19 cellular contexts compared by ENCODE assay signal in genomic region chr12:42638697-42639096, GRCh38. TPM values are rescaled to one million over a fixed set of nuclear protein-coding genes. Genes with fewer than 3 reads are reported as not detected.
DNase-seq lines count a peak whose midpoint lies in the region; TF ChIP-seq lines count a peak whose summit lies in the region.
"Had no signal": no experiment of that assay in that cellular context is flagged by ENCODE, and none has a peak within 500 bp of the region (broad histone marks: within the 10 kb centered on the region; RNA-seq: fewer than 3 reads in every experiment).

No MANE protein-coding gene starts in this region.

- H2BK5ac ChIP-seq in mesendoderm (ENCODE audit: low read length) = no peak overlapping the region

- no CpG with 5 or more reads among the region's 4 CpGs for WGBS in mesendoderm (ENCODE audit: extremely low coverage, insufficient coverage, low lambda C conversion rate)
- 93 to 99% (median 93%) methylated on average over 3 to 4 of the region's 4 CpGs for WGBS in ovary, 3 donors

- H3K27me3 ChIP-seq in breast epithelium (no peaks in the 10 kb centered on the region), mesendoderm (ENCODE audit: insufficient read depth, low read length, poor library complexity) (no peaks in the 10 kb centered on the region), ovary (no peaks in the 10 kb centered on the region), H7 (ENCODE audit: control insufficient read depth, insufficient read depth, low read length) (no peaks in the 10 kb centered on the region)
- H3K27me3 ChIP-seq: BLaER1 had no signal

- H3K4me1 ChIP-seq in breast epithelium = no peaks in the 10 kb centered on the region
- no peaks in the 10 kb centered on the region for H3K4me1 ChIP-seq in mesendoderm (ENCODE audit: control insufficient read depth, low read depth, low read length)
- no peaks in the 10 kb centered on the region for H3K4me1 ChIP-seq in OCI-LY7 (ENCODE audit: insufficient read depth, low read length, poor library complexity, severe bottlenecking)
- H3K4me1 ChIP-seq in ovary (ENCODE audit: insufficient read depth) = peaks cover 2% of the 10 kb centered on the region
- H3K4me1 ChIP-seq: A549 had no signal

- POLR2A ChIA-PET in MCF 10A (lab: Yijun Ruan, JAX) (interaction anchor here (1.1 kb wide), 1 partner anchor 22 kb away, joined by 4 read pairs; no protein-coding TSS in a partner anchor), OCI-LY7 (lab: Charles Lee) (interaction anchor here (0.7 kb wide), 1 partner anchor 221 kb away, joined by 6 read pairs; no protein-coding TSS in a partner anchor)

- no peak for TF ChIP-seq POLR2A in breast epithelium (IDR thresholded peaks at IDR 0.05)
- TF ChIP-seq POLR2A in ovary (IDR thresholded peaks at IDR 0.05) = no peak

- H4K8ac ChIP-seq in mesendoderm (ENCODE audit: low read depth, low read length) = no peak overlapping the region

- no peak overlapping the region for H3K4me3 ChIP-seq in breast epithelium
- H3K4me3 ChIP-seq in mesendoderm (ENCODE audit: low read length) = no peak overlapping the region
- no peak overlapping the region for H3K4me3 ChIP-seq in OCI-LY7 (ENCODE audit: low read depth, low read length, poor library complexity, severe bottlenecking)
- H3K4me3 ChIP-seq in ovary = no peak overlapping the region
- no peak overlapping the region for H3K4me3 ChIP-seq in H7 (ENCODE audit: insufficient read depth, low read depth, low read length)
- H3K4me3 ChIP-seq: A549, BLaER1, HAP-1 had no signal

- TF ChIP-seq EP300 in ovary (IDR thresholded peaks at IDR 0.05) = no peak

- no peaks in the 10 kb centered on the region for H3K9me3 ChIP-seq in breast epithelium
- no peaks in the 10 kb centered on the region for H3K9me3 ChIP-seq in OCI-LY7 (ENCODE audit: low read length)
- no peaks in the 10 kb centered on the region for H3K9me3 ChIP-seq in ovary
- H3K9me3 ChIP-seq: A549, BLaER1, HAP-1 had no signal

- H3K27ac ChIP-seq in breast epithelium = no peak overlapping the region
- H3K27ac ChIP-seq in epithelial cell of prostate = no peak overlapping the region
- no peak overlapping the region for H3K27ac ChIP-seq in mesendoderm (ENCODE audit: low read depth, low read length)
- H3K27ac ChIP-seq in OCI-LY7 (ENCODE audit: low read depth, low read length, poor library complexity, severe bottlenecking) = no peak overlapping the region
- H3K27ac ChIP-seq in ovary = no peak overlapping the region
- H3K27ac ChIP-seq: 22Rv1, A549, BLaER1 had no signal

- no peak overlapping the region for H2AFZ ChIP-seq in OCI-LY7 (ENCODE audit: low read length)

- H3K56ac ChIP-seq in mesendoderm (ENCODE audit: low read length) = no peak overlapping the region

- H4K20me1 ChIP-seq in OCI-LY7 (ENCODE audit: insufficient read depth, low read length) = no peaks in the 10 kb centered on the region
- H4K20me1 ChIP-seq: BLaER1 had no signal

- BruUV-seq in MCF 10A (replicated peaks; lab: Mats Ljungman, UMichigan) (no TSS peak), OCI-LY7 (replicated peaks; lab: Mats Ljungman, UMichigan) (no TSS peak)

- CTCF ChIA-PET in MCF 10A (lab: Yijun Ruan, JAX) (interaction anchor here (0.8 kb wide), 1 partner anchor 156 kb away, joined by 3 read pairs; no protein-coding TSS in a partner anchor), OCI-LY7 (lab: Charles Lee; ENCODE audit: unreplicated experiment) (no interaction called here)

- H3K23ac ChIP-seq in mesendoderm (ENCODE audit: low read length) = no peak overlapping the region

- DNase-seq in MCF 10A (ENCODE audit: unreplicated experiment) (peak; percentile 42), breast epithelium (ENCODE audit: low spot score in 2 of 2) (no peak), epithelial cell of prostate (ENCODE audit: low read depth, low spot score) (peak; percentile 24), mesendoderm (peak; percentile 10), OCI-LY7 (ENCODE audit: low spot score) (no peak), islet precursor cell (no peak), ovary (no peak), H7 (no peak)
- DNase-seq: AML-193; Calu3; CD4-positive, alpha-beta memory T cell; DMS79 treated with DMSO at 0.1 percent for 48 hours; GF-D8 had no signal

- H3K4me2 ChIP-seq in mesendoderm (ENCODE audit: low read length) = no peak overlapping the region
- no peak overlapping the region for H3K4me2 ChIP-seq in OCI-LY7 (ENCODE audit: low read length)
- H3K4me2 ChIP-seq: A549, BLaER1 had no signal

- H2BK15ac ChIP-seq in mesendoderm (replicated peaks; ENCODE audit: low read depth) = no peak overlapping the region

- H3K4me3 Mint-ChIP-seq in MCF 10A (ENCODE audit: unreplicated experiment) = no peak overlapping the region
- H3K4me3 Mint-ChIP-seq: CD14-positive monocyte; CD4-positive, alpha-beta memory T cell had no signal

- no peak overlapping the region for H3K27ac Mint-ChIP-seq in MCF 10A (ENCODE audit: low read depth, unreplicated experiment)
- H3K27ac Mint-ChIP-seq: CD4-positive, alpha-beta memory T cell had no signal

- H3K4me1 Mint-ChIP-seq in MCF 10A (ENCODE audit: insufficient read depth, unreplicated experiment) = no peaks in the 10 kb centered on the region
- H3K4me1 Mint-ChIP-seq: CD4-positive, alpha-beta memory T cell had no signal

- no peak overlapping the region for H2AK5ac ChIP-seq in mesendoderm (ENCODE audit: low read length)

- H3K9me3 Mint-ChIP-seq in MCF 10A (ENCODE audit: unreplicated experiment) = peaks cover 8% of the 10 kb centered on the region

- no peak overlapping the region for H4K5ac ChIP-seq in mesendoderm (ENCODE audit: low read length)

- no peaks in the 10 kb centered on the region for H3K79me2 ChIP-seq in mesendoderm (ENCODE audit: control insufficient read depth, insufficient read depth, low read length)
- no peaks in the 10 kb centered on the region for H3K79me2 ChIP-seq in OCI-LY7 (ENCODE audit: insufficient read depth, low read depth, low read length)

- H2BK120ac ChIP-seq in mesendoderm (ENCODE audit: low read depth, low read length) = no peak overlapping the region

- no peaks in the 10 kb centered on the region for H3K27me3 Mint-ChIP-seq in MCF 10A (ENCODE audit: insufficient read depth, unreplicated experiment)
- H3K27me3 Mint-ChIP-seq: CD4-positive, alpha-beta memory T cell had no signal

- no peak overlapping the region for H3K9ac ChIP-seq in mesendoderm (ENCODE audit: low read length)
- H3K9ac ChIP-seq: BLaER1 had no signal

- TF ChIP-seq CTCF in MCF 10A (IDR thresholded peaks at IDR 0.05; ENCODE audit: unreplicated experiment) (no peak), breast epithelium (IDR thresholded peaks at IDR 0.05) (no peak), OCI-LY7 (conservative IDR thresholded peaks at IDR 0.05; ENCODE audit: low read length) (no peak), ovary (IDR thresholded peaks at IDR 0.05) (no peak)

- no peak overlapping the region for H3K18ac ChIP-seq in mesendoderm (ENCODE audit: low read length)

- H3K36me3 Mint-ChIP-seq in MCF 10A (ENCODE audit: insufficient read depth, unreplicated experiment) = no peaks in the 10 kb centered on the region
- H3K36me3 Mint-ChIP-seq: CD14-positive monocyte; CD4-positive, alpha-beta memory T cell had no signal

- intact Hi-C loops in MCF 10A (cut with micrococcal nuclease) (no loop called here), breast epithelium (cut with DNase I; ENCODE audit: low total_unique reads) (no loop called here), OCI-LY7 (cut with micrococcal nuclease; ENCODE audit: unreplicated experiment) (no loop called here), ovary (cut with DNase I) (no loop called here)

- no peaks in the 10 kb centered on the region for H3K9me2 ChIP-seq in OCI-LY7 (ENCODE audit: insufficient read depth, low read length)

- H3K36me3 ChIP-seq in breast epithelium = no peaks in the 10 kb centered on the region
- no peaks in the 10 kb centered on the region for H3K36me3 ChIP-seq in mesendoderm (ENCODE audit: control insufficient read depth, insufficient read depth, low read length)
- no peaks in the 10 kb centered on the region for H3K36me3 ChIP-seq in OCI-LY7 (ENCODE audit: insufficient read depth, low read length)
- no peaks in the 10 kb centered on the region for H3K36me3 ChIP-seq in ovary
- H3K36me3 ChIP-seq in H7 (replicated peaks; ENCODE audit: control insufficient read depth, insufficient read depth, low read length) = no peaks in the 10 kb centered on the region
- H3K36me3 ChIP-seq: BLaER1, HAP-1 had no signal

- no peak overlapping the region for H3K4ac ChIP-seq in mesendoderm (ENCODE audit: low read depth, low read length)

- H3K79me1 ChIP-seq in mesendoderm (ENCODE audit: low read length) = no peaks in the 10 kb centered on the region

RNA-seq across cellular contexts. Expression of gene PRICKLE1, which starts 49.2 kb away (rescaled TPM):
- total RNA-seq in MCF 10A (2022) (7.9 and 14.1 TPM in 2 replicates), breast epithelium (1 to 10 TPM; 6.4 to 9.4 (median 9.2) TPM), OCI-LY7 (2022) (0.13 TPM in 1 of 2 replicates, not detected in the other), ovary (10 to 100 TPM; 14.2 to 35.2 (median 22.5) TPM)
- polyA plus RNA-seq in mesendoderm (2013, experiment 1 of 2) = 3.9 TPM
- 3.8 TPM for polyA plus RNA-seq in mesendoderm (2013, experiment 2 of 2)
- total RNA-seq in OCI-LY7 (2014; rRNA removed; shearing (Covaris generic)) = 0.19 and 1.5 TPM in 2 replicates
- polyA plus RNA-seq in ovary = 10 to 100 TPM; 12.5 to 29.1 TPM
- total RNA-seq in H7 (2014; rRNA removed; shearing (Covaris generic)) = 14.0 and 24.7 TPM in 2 replicates
- total RNA-seq: CD4-positive, alpha-beta memory T cell; HepG2 had no signal
- polyA plus RNA-seq: CD4-positive, alpha-beta memory T cell; HepG2 had no signal

Comparison
In these comparisons a context has a peak if more than half of its experiments do, and no peak if none do; other contexts are left out.
1. DNase-seq: peak in MCF 10A (single experiment), epithelial cell of prostate (single experiment) and mesendoderm (single experiment); none in breast epithelium (0 of 2), OCI-LY7 (single experiment), islet precursor cell (single experiment), ovary (0 of 5) and H7 (single experiment).